14 cellular contexts compared by ENCODE assay signal in genomic region chr12:132078190-132078589, GRCh38.
DNase-seq lines count a peak whose midpoint lies in the region; ATAC-seq, FAIRE-seq and TF ChIP-seq lines count a peak whose summit lies in the region.
"Had no signal": no experiment of that assay in that cellular context is flagged by ENCODE, and none has a peak within 500 bp of the region (broad histone marks: within the 10 kb centered on the region; RNA-seq: fewer than 3 reads in every experiment).

No MANE protein-coding gene starts in this region.

- peak; percentile 69 for DNase-seq in AG20443 (ENCODE audit: low spot score)
- DNase-seq in HTR-8/SVneo (ENCODE audit: insufficient read length, low spot score): peak; percentile 45
- peak; percentile 86 to 91 for DNase-seq in cardiac fibroblast (ENCODE audit: low read depth in 2 of 2)
- peak; percentile 20 for DNase-seq in non-pigmented ciliary epithelial cell (ENCODE audit: low read depth)
- DNase-seq in DMS 273 treated with DMSO at 0.1 percent for 48 hours (lab: John Stamatoyannopoulos, UW): no peak
- no peak for DNase-seq in occipital lobe (lab: John Stamatoyannopoulos, UW)
- DNase-seq in NAMALWA (ENCODE audit: low spot score): no peak
- DNase-seq: activated CD4-positive, alpha-beta T cell treated with anti-CD3 and anti-CD28 coated beads for 48 hours; DMS53; NCI-H1105 treated with DMSO at 0.1 percent for 48 hours; NCI-H774 had no signal

- no peak overlapping the region for H3K4me3 ChIP-seq in cardiac fibroblast (replicated peaks in 1 of 2; ENCODE audit: low read depth in 2 of 2, low read length in 2 of 2)
- H3K4me3 ChIP-seq: vagina had no signal

- peak; percentile 42 for FAIRE-seq in HTR-8/SVneo (lab: Jason Lieb, UNC)
- FAIRE-seq: colon had no signal

- no peak for TF ChIP-seq CTCF in cardiac fibroblast (IDR thresholded peaks at IDR 0.05; ENCODE audit: low read depth, low read length)

- ATAC-seq in HG03280 (IDR thresholded peaks at IDR 0.05; ENCODE audit: unreplicated experiment): no peak

Comparison
In these comparisons a context has a peak if more than half of its experiments do, and no peak if none do; other contexts are left out.
1. DNase-seq: peak in AG20443 (single experiment), HTR-8/SVneo (single experiment), cardiac fibroblast (2 of 2) and non-pigmented ciliary epithelial cell (single experiment); none in DMS 273 treated with DMSO at 0.1 percent for 48 hours (single experiment), occipital lobe (single experiment) and NAMALWA (single experiment).